In genomic region chr21:21232320-21232719, GRCh38 we compare ENCODE assay signal across 8 cellular contexts.
DNase-seq lines count a peak whose midpoint lies in the region; ATAC-seq and TF ChIP-seq lines count a peak whose summit lies in the region.

No MANE protein-coding gene starts in this region.

- ATAC-seq in left lobe of liver (peak; percentile 82), GM21737 (IDR thresholded peaks at IDR 0.05; ENCODE audit: unreplicated experiment) (no peak), HG03439 (IDR thresholded peaks at IDR 0.05; ENCODE audit: unreplicated experiment) (no peak)
- ATAC-seq in naive thymus-derived CD8-positive, alpha-beta T cell, result no peak

- POLR2A ChIA-PET in Caco-2 (lab: Charles Lee), result no interaction called here
- POLR2A ChIA-PET in naive thymus-derived CD8-positive, alpha-beta T cell (lab: Charles Lee), result no interaction called here

- no peaks in the 10 kb centered on the region for H3K36me3 Mint-ChIP-seq in Caco-2 (ENCODE audit: insufficient read depth, unreplicated experiment)
- no peaks in the 10 kb centered on the region for H3K36me3 Mint-ChIP-seq in naive thymus-derived CD8-positive, alpha-beta T cell

- no peak overlapping the region for H3K27ac ChIP-seq in MM.1S (ENCODE audit: low read length)

- H3K9ac ChIP-seq in MM.1S (ENCODE audit: low read length), result no peak overlapping the region

- CTCF ChIA-PET in Caco-2 (lab: Charles Lee), result no interaction called here

- no peaks in the 10 kb centered on the region for H4K20me1 ChIP-seq in MM.1S (ENCODE audit: insufficient read depth, low read length)

- no peak overlapping the region for H3K27ac Mint-ChIP-seq in Caco-2 (ENCODE audit: unreplicated experiment)
- H3K27ac Mint-ChIP-seq in naive thymus-derived CD8-positive, alpha-beta T cell, result no peak overlapping the region

- no peaks in the 10 kb centered on the region for H3K4me1 ChIP-seq in Caco-2
- H3K4me1 ChIP-seq in MM.1S (ENCODE audit: low read length), result no peaks in the 10 kb centered on the region

- H3K4me1 Mint-ChIP-seq in Caco-2 (ENCODE audit: low read depth, unreplicated experiment), result no peaks in the 10 kb centered on the region
- H3K4me1 Mint-ChIP-seq in naive thymus-derived CD8-positive, alpha-beta T cell, result no peaks in the 10 kb centered on the region

- DNase-seq in Caco-2 (peak in 1 of 2 experiments; percentile 3), MM.1S (peak; percentile 46), left lobe of liver (ENCODE audit: low spot score) (no peak)
- DNase-seq in activated CD4-positive, alpha-beta T cell treated with anti-CD3 and anti-CD28 coated beads, Interleukin-2, amount 50 U/mL, for 1 hour, result no peak
- DNase-seq in naive thymus-derived CD8-positive, alpha-beta T cell, result no peak

- H3K4me3 ChIP-seq in Caco-2 (ENCODE audit: low read depth, low read length), result no peak overlapping the region
- no peak overlapping the region for H3K4me3 ChIP-seq in MM.1S (ENCODE audit: low read length)
- no peak overlapping the region for H3K4me3 ChIP-seq in WI38 (ENCODE audit: low read depth, low read length)

- no peak overlapping the region for H2AFZ ChIP-seq in MM.1S (ENCODE audit: low read length)

- intact Hi-C loops in Caco-2 (cut with micrococcal nuclease; ENCODE audit: unreplicated experiment), result loop anchor here (1.0 kb wide), 1 partner anchor 689 kb away; no protein-coding TSS in a partner anchor

- H3K4me3 Mint-ChIP-seq in Caco-2 (ENCODE audit: unreplicated experiment), result no peak overlapping the region
- H3K4me3 Mint-ChIP-seq in naive thymus-derived CD8-positive, alpha-beta T cell, result no peak overlapping the region

- TF ChIP-seq CTCF in Caco-2 (IDR thresholded peaks at IDR 0.05; ENCODE audit: insufficient read depth in 1 of 2, low read depth in 1 of 2, low read length in 1 of 2, severe bottlenecking in 1 of 2, unreplicated experiment in 1 of 2), result peak; percentile 5 to 37
- peak; percentile 51 for TF ChIP-seq CTCF in MM.1S (IDR thresholded peaks at IDR 0.05; ENCODE audit: low read length)
- peak; percentile 25; the same call in 1 of the 2 replicates for TF ChIP-seq CTCF in WI38 (IDR thresholded peaks at IDR 0.05; ENCODE audit: low read depth, low read length)

- no peaks in the 10 kb centered on the region for H3K27me3 ChIP-seq in Caco-2 (replicated peaks; ENCODE audit: control insufficient read depth, insufficient read depth, low read length)
- H3K27me3 ChIP-seq in MM.1S (replicated peaks; ENCODE audit: insufficient read depth, low read length), result no peaks in the 10 kb centered on the region

- no peaks in the 10 kb centered on the region for H3F3A ChIP-seq in MM.1S (ENCODE audit: insufficient read depth, low read length)

- no peak overlapping the region for H3K4me2 ChIP-seq in MM.1S (ENCODE audit: low read depth, low read length)

- no peaks in the 10 kb centered on the region for H3K27me3 Mint-ChIP-seq in Caco-2 (ENCODE audit: insufficient read depth, unreplicated experiment)
- H3K27me3 Mint-ChIP-seq in naive thymus-derived CD8-positive, alpha-beta T cell, result no peaks in the 10 kb centered on the region

- H3K9me3 ChIP-seq in Caco-2, result no peaks in the 10 kb centered on the region
- no peaks in the 10 kb centered on the region for H3K9me3 ChIP-seq in MM.1S (replicated peaks; ENCODE audit: insufficient read depth, low read length)

- H3K9me2 ChIP-seq in MM.1S (replicated peaks; ENCODE audit: insufficient read depth, low read length), result no peaks in the 10 kb centered on the region

- no TSS peak for BruUV-seq in Caco-2 (replicated peaks; lab: Mats Ljungman, UMichigan)

- no peaks in the 10 kb centered on the region for H3K36me3 ChIP-seq in Caco-2 (ENCODE audit: control insufficient read depth, insufficient read depth, low read length)
- H3K36me3 ChIP-seq in MM.1S (replicated peaks; ENCODE audit: insufficient read depth, low read length), result no peaks in the 10 kb centered on the region

- H3K9me3 Mint-ChIP-seq in Caco-2 (ENCODE audit: unreplicated experiment), result no peaks in the 10 kb centered on the region
- H3K9me3 Mint-ChIP-seq in naive thymus-derived CD8-positive, alpha-beta T cell, result peaks cover 0 to 4% (median 0%) of the 10 kb centered on the region in 9 donors

- H3K79me2 ChIP-seq in MM.1S (ENCODE audit: low read length), result no peaks in the 10 kb centered on the region
